2 cellular contexts compared by ENCODE assay signal in genomic region chr12:8890313-8891084, GRCh38.
TF ChIP-seq lines count a peak whose summit lies in the region.

No MANE protein-coding gene starts in this region.

TF ChIP-seq in Ishikawa, 13 proteins besides CTCF, POLR2A, EP300 and RAD21 (continued from another document):
- TF ChIP-seq REST (IDR thresholded peaks at IDR 0.05; ENCODE audit: low read depth) (no peak), CEBPB (IDR thresholded peaks at IDR 0.05) (peak; percentile 52; the same call in 1 of the 2 replicates), EGR1 (IDR thresholded peaks at IDR 0.05) (0 out of 2 replicates have a peak, but pooled peaks have one; percentile 31)

TF ChIP-seq in GM12878, 131 proteins besides CTCF, POLR2A, EP300 and RAD21 (continued from another document):
- TF ChIP-seq ELK1 (IDR thresholded peaks at IDR 0.05; ENCODE audit: low read depth, low read length) = peak; percentile 49; the same call in 1 of the 2 replicates
- TF ChIP-seq EGR1 (IDR thresholded peaks at IDR 0.05; ENCODE audit: borderline replicate concordance in 1 of 2, low read depth in 2 of 2, low read length in 2 of 2) = peak in 1 of 2 experiments; percentile 44; a peak in 1 of 3 replicates
- TF ChIP-seq JUNB (IDR thresholded peaks at IDR 0.05) = no peak
TF ChIP-seq in GM12878: peak in this region for 7.
